In genomic region chr7:56106108-56107073, GRCh38 we compare ENCODE assay signal across 8 cellular contexts. TPM values are rescaled to one million over a fixed set of nuclear protein-coding genes. Genes with fewer than 3 reads are reported as not detected.
A peak's percentile ranks its signal among the peaks of the same experiment; 100 is the strongest.
DNase-seq lines count a peak whose midpoint lies in the region; ATAC-seq lines count a peak whose summit lies in the region.

Gene CHCHD2, minus strand, starts transcription at chr7:56106476. Its CDS starts 63 bp downstream, at chr7:56106413.

- peak within 1 kb of the TSS; percentile 98 for H3K4me3 ChIP-seq in aorta (ENCODE audit: low read length in 2 of 2)

- peak within 1 kb of the TSS; percentile 77 to 87 for H3K27ac ChIP-seq in aorta (ENCODE audit: low read depth in 1 of 2, low read length in 2 of 2)

- H3K9me3 ChIP-seq in aorta (ENCODE audit: control insufficient read depth, low read length) = no peaks in the 10 kb centered on the region

- H3K4me1 ChIP-seq in aorta (ENCODE audit: control insufficient read depth in 1 of 2, insufficient read depth in 2 of 2, low read length in 2 of 2) = no peaks in the 10 kb centered on the region

- intact Hi-C loops in left ventricle myocardium superior (cut with micrococcal nuclease) (no loop called here), aorta (cut with DNase I) (loop anchor here (2.0 to 10.0 kb wide), 3 partner anchors 82 to 181 kb away; no protein-coding TSS in a partner anchor)

- H3K36me3 ChIP-seq in aorta (ENCODE audit: control insufficient read depth in 1 of 2, insufficient read depth in 2 of 2, low read length in 1 of 2) = peaks cover 0 to 4% of the 10 kb centered on the region in 2 donors

- H3K27me3 ChIP-seq in aorta (ENCODE audit: control insufficient read depth in 1 of 2, insufficient read depth in 2 of 2, low read length in 1 of 2) = no peaks in the 10 kb centered on the region

- WGBS in aorta, 2 donors = 0 to 1% methylated on average over 57 of the region's 57 CpGs

- peak; percentile 100 for ATAC-seq in GM18502 (IDR thresholded peaks at IDR 0.05; ENCODE audit: poor library complexity, unreplicated experiment)
- peak; percentile 100 for ATAC-seq in HG02970 (IDR thresholded peaks at IDR 0.05; ENCODE audit: low FRiP score, unreplicated experiment)
- peak; percentile 100 for ATAC-seq in left ventricle myocardium superior
- ATAC-seq in aorta (ENCODE audit: low FRiP score) = peak; percentile 100

- peak; percentile 91 for DNase-seq in NCI-H187 treated with DMSO at 0.1 percent for 48 hours (lab: John Stamatoyannopoulos, UW)
- peak; percentile 75 to 100 (median 90) for DNase-seq in T-helper 2 cell
- peak; percentile 44 to 99 (median 95) for DNase-seq in amygdala (lab: John Stamatoyannopoulos, UW)
- DNase-seq in left ventricle myocardium superior = peak; percentile 96
- peak; percentile 98 for DNase-seq in renal cortical epithelial cell (ENCODE audit: low read depth)
- peak; percentile 97 to 99 for DNase-seq in aorta

RNA-seq across cellular contexts. Expression of gene CHCHD2, which starts in this region (rescaled TPM):
- total RNA-seq in left ventricle myocardium superior (500 TPM), renal cortical epithelial cell (215 and 649 TPM in 2 replicates), aorta (100 to 1,000 TPM; 187 to 240 TPM)
- polyA plus RNA-seq in aorta = 100 to 1,000 TPM; 379 to 492 TPM

Comparison
In these comparisons a context has a peak if more than half of its experiments do, and no peak if none do; other contexts are left out.
1. Peak in every context shown above with its lines: DNase-seq, ATAC-seq, H3K4me3 ChIP-seq and H3K27ac ChIP-seq.